ENCODE assay signal across 11 cellular contexts in the genomic region with DNA sequence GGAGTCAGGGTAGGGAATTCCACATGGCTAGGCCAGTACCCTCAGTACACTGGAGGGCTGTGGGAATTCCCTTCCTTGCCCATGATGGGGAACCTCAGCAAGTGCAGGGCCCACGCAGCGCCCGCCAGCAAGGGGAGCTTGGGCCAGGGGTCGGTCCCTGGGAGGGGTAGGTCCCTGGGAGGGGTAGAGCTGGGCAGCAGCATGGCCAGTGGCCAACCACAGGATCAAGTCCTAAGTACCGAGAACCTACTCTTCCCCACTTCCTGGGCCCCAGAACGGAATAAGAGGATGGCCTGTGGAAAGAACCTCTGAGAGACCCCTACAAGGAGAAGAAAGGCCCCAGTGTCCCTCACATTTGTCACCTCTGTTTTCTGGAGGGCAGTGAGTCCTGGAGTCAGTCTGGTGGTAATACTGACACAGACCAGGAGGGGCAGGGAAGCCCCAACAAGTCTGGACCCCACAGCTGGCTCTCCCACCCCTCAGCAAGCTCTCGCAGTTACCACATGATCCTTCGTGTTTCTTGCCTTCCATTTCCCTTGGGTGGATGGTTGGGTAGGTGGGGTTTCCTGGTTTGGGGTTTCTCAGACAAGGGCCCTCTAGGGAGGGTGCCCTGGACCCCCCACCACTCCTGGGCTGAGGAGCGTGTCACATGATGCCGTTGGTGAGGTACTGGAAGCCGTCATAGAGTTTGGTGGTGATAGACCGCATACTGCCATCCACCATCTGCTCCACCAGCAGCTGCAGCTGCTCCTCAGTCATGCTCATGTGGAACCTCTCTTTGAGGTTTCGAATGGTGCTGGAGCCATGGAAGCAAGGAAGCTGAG. TPM values are rescaled to one million over a fixed set of nuclear protein-coding genes. Genes with fewer than 3 reads are reported as not detected.
DNase-seq lines count a peak whose midpoint lies in the region; ATAC-seq, FAIRE-seq and TF ChIP-seq lines count a peak whose summit lies in the region.
"Had no signal": no experiment of that assay in that cellular context is flagged by ENCODE, and none has a peak within 500 bp of the region (broad histone marks: within the 10 kb centered on the region; RNA-seq: fewer than 3 reads in every experiment).

No MANE protein-coding gene starts in this region.

- peaks cover 13% of the 10 kb centered on the region for H3K4me1 Mint-ChIP-seq in CD8-positive, alpha-beta T cell (ENCODE audit: low read depth)
- peaks cover 6% of the 10 kb centered on the region for H3K4me1 Mint-ChIP-seq in activated naive CD8-positive, alpha-beta T cell treated with anti-CD3 and anti-CD28 coated beads, Interleukin-2, amount 50 U/mL, for 24 hours
- H3K4me1 Mint-ChIP-seq in naive thymus-derived CD8-positive, alpha-beta T cell: peaks cover 16 to 37% (median 27%) of the 10 kb centered on the region in 4 donors
- H3K4me1 Mint-ChIP-seq in T-helper 2 cell treated with Interferon-gamma antibody and Interleukin-4, amounts not matched to agents 5 μg/mL and 100 μg/mL, for 36 hours (ENCODE audit: low read depth): no peaks in the 10 kb centered on the region

- no peak for TF ChIP-seq CTCF in CD8-positive, alpha-beta T cell (IDR thresholded peaks at IDR 0.05)
- TF ChIP-seq CTCF in OCI-LY7 (conservative IDR thresholded peaks at IDR 0.05; ENCODE audit: low read length): no peak

- no peaks in the 10 kb centered on the region for H3K79me2 ChIP-seq in OCI-LY7 (ENCODE audit: insufficient read depth, low read depth, low read length)

- H3K36me3 ChIP-seq in CD8-positive, alpha-beta T cell (ENCODE audit: insufficient read depth, low read length): peaks cover 70% of the 10 kb centered on the region
- H3K36me3 ChIP-seq in H7 (replicated peaks; ENCODE audit: control insufficient read depth, insufficient read depth, low read length): peaks cover 27% of the 10 kb centered on the region
- H3K36me3 ChIP-seq in MG63: peaks cover 88% of the 10 kb centered on the region
- peaks cover 95% of the 10 kb centered on the region for H3K36me3 ChIP-seq in OCI-LY7 (ENCODE audit: insufficient read depth, low read length)

- no peak overlapping the region for H3K4me3 ChIP-seq in CD8-positive, alpha-beta T cell (ENCODE audit: low read depth, low read length)
- H3K4me3 ChIP-seq in H7 (ENCODE audit: insufficient read depth, low read depth, low read length) (no peak overlapping the region), MG63 (no peak overlapping the region), OCI-LY7 (ENCODE audit: low read depth, low read length, poor library complexity, severe bottlenecking) (no peak overlapping the region)
- H3K4me3 ChIP-seq: SK-N-MC had no signal

- peak in 2 of 7 experiments; percentile 24 to 25 for DNase-seq in CD8-positive, alpha-beta T cell
- DNase-seq in H7 (peak; percentile 78), MG63 (no peak), H54 (ENCODE audit: insufficient read length, low spot score) (no peak), OCI-LY7 (ENCODE audit: low spot score) (no peak)
- no peak for DNase-seq in activated naive CD8-positive, alpha-beta T cell treated with anti-CD3 and anti-CD28 coated beads, Interleukin-2, amount 50 U/mL, for 24 hours
- peak in 2 of 10 donors; percentile 29 to 50 for DNase-seq in naive thymus-derived CD8-positive, alpha-beta T cell
- no peak for DNase-seq in T-helper 2 cell treated with Interferon-gamma antibody and Interleukin-4, amounts not matched to agents 5 μg/mL and 100 μg/mL, for 36 hours (ENCODE audit: low spot score)
- DNase-seq: midbrain, NCI-H446 had no signal

- H3K27me3 ChIP-seq in CD8-positive, alpha-beta T cell (ENCODE audit: insufficient read depth, low read length): no peaks in the 10 kb centered on the region
- no peaks in the 10 kb centered on the region for H3K27me3 ChIP-seq in H7 (ENCODE audit: control insufficient read depth, insufficient read depth, low read length)
- H3K27me3 ChIP-seq in MG63: no peaks in the 10 kb centered on the region

- CTCF ChIA-PET in CD8-positive, alpha-beta T cell (lab: Charles Lee): interaction anchor here (1.2 to 11.5 kb wide), 2 partner anchors 40 to 47 kb away, joined by 3 to 160 read pairs; no protein-coding TSS in a partner anchor
- CTCF ChIA-PET in OCI-LY7 (lab: Charles Lee; ENCODE audit: unreplicated experiment): no interaction called here

- H3K4me3 Mint-ChIP-seq in CD8-positive, alpha-beta T cell: no peak overlapping the region
- no peak overlapping the region for H3K4me3 Mint-ChIP-seq in activated naive CD8-positive, alpha-beta T cell treated with anti-CD3 and anti-CD28 coated beads, Interleukin-2, amount 50 U/mL, for 24 hours
- peak overlapping the region in 1 of 10 donors; percentile 19 for H3K4me3 Mint-ChIP-seq in naive thymus-derived CD8-positive, alpha-beta T cell
- H3K4me3 Mint-ChIP-seq in T-helper 2 cell treated with Interferon-gamma antibody and Interleukin-4, amounts not matched to agents 5 μg/mL and 100 μg/mL, for 36 hours: no peak overlapping the region

- peak overlapping the region; percentile 76 for H3K27ac Mint-ChIP-seq in CD8-positive, alpha-beta T cell
- peak overlapping the region; percentile 67 for H3K27ac Mint-ChIP-seq in activated naive CD8-positive, alpha-beta T cell treated with anti-CD3 and anti-CD28 coated beads, Interleukin-2, amount 50 U/mL, for 24 hours
- peak overlapping the region in 9 of 10 donors; percentile 28 to 93 (median 73) for H3K27ac Mint-ChIP-seq in naive thymus-derived CD8-positive, alpha-beta T cell
- no peak overlapping the region for H3K27ac Mint-ChIP-seq in T-helper 2 cell treated with Interferon-gamma antibody and Interleukin-4, amounts not matched to agents 5 μg/mL and 100 μg/mL, for 36 hours

- intact Hi-C loops in CD8-positive, alpha-beta T cell (cut with DNase I, micrococcal nuclease): no loop called here
- intact Hi-C loops in OCI-LY7 (cut with micrococcal nuclease; ENCODE audit: unreplicated experiment): no loop called here

- peaks cover 87% of the 10 kb centered on the region for H3K36me3 Mint-ChIP-seq in CD8-positive, alpha-beta T cell
- H3K36me3 Mint-ChIP-seq in activated naive CD8-positive, alpha-beta T cell treated with anti-CD3 and anti-CD28 coated beads, Interleukin-2, amount 50 U/mL, for 24 hours (ENCODE audit: low read depth): peaks cover 28% of the 10 kb centered on the region
- H3K36me3 Mint-ChIP-seq in naive thymus-derived CD8-positive, alpha-beta T cell: peaks cover 0 to 78% (median 3%) of the 10 kb centered on the region in 3 donors
- H3K36me3 Mint-ChIP-seq in T-helper 2 cell treated with Interferon-gamma antibody and Interleukin-4, amounts not matched to agents 5 μg/mL and 100 μg/mL, for 36 hours (ENCODE audit: low read depth): peaks cover 42% of the 10 kb centered on the region

- H3K9me3 ChIP-seq in CD8-positive, alpha-beta T cell (ENCODE audit: low read length): no peaks in the 10 kb centered on the region
- no peaks in the 10 kb centered on the region for H3K9me3 ChIP-seq in MG63
- no peaks in the 10 kb centered on the region for H3K9me3 ChIP-seq in OCI-LY7 (ENCODE audit: low read length)

- H3K9me3 Mint-ChIP-seq in CD8-positive, alpha-beta T cell: no peaks in the 10 kb centered on the region
- H3K9me3 Mint-ChIP-seq in activated naive CD8-positive, alpha-beta T cell treated with anti-CD3 and anti-CD28 coated beads, Interleukin-2, amount 50 U/mL, for 24 hours: no peaks in the 10 kb centered on the region
- H3K9me3 Mint-ChIP-seq in naive thymus-derived CD8-positive, alpha-beta T cell: no peaks in the 10 kb centered on the region
- no peaks in the 10 kb centered on the region for H3K9me3 Mint-ChIP-seq in T-helper 2 cell treated with Interferon-gamma antibody and Interleukin-4, amounts not matched to agents 5 μg/mL and 100 μg/mL, for 36 hours

- no peak overlapping the region for H2AFZ ChIP-seq in OCI-LY7 (ENCODE audit: low read length)

- POLR2A ChIA-PET in CD8-positive, alpha-beta T cell (lab: Charles Lee): interaction anchor here (0.5 to 2.3 kb wide), 3 partner anchors 9 to 709 kb away, joined by 3 to 11 read pairs (median 4); no protein-coding TSS in a partner anchor
- POLR2A ChIA-PET in naive thymus-derived CD8-positive, alpha-beta T cell (lab: Charles Lee): interaction anchor here (0.6 to 2.9 kb wide), 4 partner anchors 9 to 379 kb away, joined by 3 to 10 read pairs (median 6); a partner anchor contains a TSS
- POLR2A ChIA-PET in OCI-LY7 (lab: Charles Lee): no interaction called here

- H3K27me3 Mint-ChIP-seq in CD8-positive, alpha-beta T cell (ENCODE audit: low read depth): no peaks in the 10 kb centered on the region
- no peaks in the 10 kb centered on the region for H3K27me3 Mint-ChIP-seq in activated naive CD8-positive, alpha-beta T cell treated with anti-CD3 and anti-CD28 coated beads, Interleukin-2, amount 50 U/mL, for 24 hours
- no peaks in the 10 kb centered on the region for H3K27me3 Mint-ChIP-seq in naive thymus-derived CD8-positive, alpha-beta T cell
- no peaks in the 10 kb centered on the region for H3K27me3 Mint-ChIP-seq in T-helper 2 cell treated with Interferon-gamma antibody and Interleukin-4, amounts not matched to agents 5 μg/mL and 100 μg/mL, for 36 hours (ENCODE audit: low read depth)

- H4K20me1 ChIP-seq in OCI-LY7 (ENCODE audit: insufficient read depth, low read length): no peaks in the 10 kb centered on the region; the same call in 1 of the 2 replicates

- no peaks in the 10 kb centered on the region for H3K4me1 ChIP-seq in CD8-positive, alpha-beta T cell (ENCODE audit: insufficient read depth, low read length)
- no peaks in the 10 kb centered on the region for H3K4me1 ChIP-seq in OCI-LY7 (ENCODE audit: insufficient read depth, low read length, poor library complexity, severe bottlenecking)

- peak; percentile 46 for ATAC-seq in CD8-positive, alpha-beta T cell
- ATAC-seq in activated naive CD8-positive, alpha-beta T cell treated with anti-CD3 and anti-CD28 coated beads, Interleukin-2, amount 50 U/mL, for 24 hours: peak; percentile 6
- peak; percentile 28 to 65 for ATAC-seq in naive thymus-derived CD8-positive, alpha-beta T cell

- no peak for TF ChIP-seq POLR2A in H54 (IDR thresholded peaks at IDR 0.05; ENCODE audit: low read depth, low read length)

- H3K9me2 ChIP-seq in OCI-LY7 (ENCODE audit: insufficient read depth, low read length): no peaks in the 10 kb centered on the region

- H3K4me2 ChIP-seq in OCI-LY7 (ENCODE audit: low read length): no peak overlapping the region

- H3K27ac ChIP-seq in CD8-positive, alpha-beta T cell (ENCODE audit: low read depth, low read length): no peak overlapping the region
- H3K27ac ChIP-seq in OCI-LY7 (ENCODE audit: low read depth, low read length, poor library complexity, severe bottlenecking): no peak overlapping the region
- H3K27ac ChIP-seq: SK-N-MC had no signal

- BruUV-seq in OCI-LY7 (replicated peaks; lab: Mats Ljungman, UMichigan): no TSS peak

- FAIRE-seq in H54 (lab: Jason Lieb, UNC): no peak

RNA-seq across cellular contexts. Expression of a gene that starts 10.3 kb away (rescaled TPM):
- 10 to 100 TPM; 34.0 to 36.3 TPM for total RNA-seq in CD8-positive, alpha-beta T cell
- total RNA-seq in H7 (2014; rRNA removed; shearing (Covaris generic)): 81.3 and 103 TPM in 2 replicates
- total RNA-seq in naive thymus-derived CD8-positive, alpha-beta T cell: 10 to 100 TPM; 34.6 to 37.2 TPM
- polyA plus RNA-seq in naive thymus-derived CD8-positive, alpha-beta T cell: 1 to 10 TPM in 1 of 3 donors, under 1 TPM in 2; 0.56 to 1.1 (median 0.96) TPM
- total RNA-seq in MG63 (2014; rRNA removed; shearing (Covaris generic); ENCODE audit: low replicate concordance): 14.9 and 22.9 TPM in 2 replicates
- total RNA-seq in OCI-LY7 (2014; rRNA removed; shearing (Covaris generic)): 18.0 and 20.9 TPM in 2 replicates
- 31.6 and 31.7 TPM in 2 replicates for total RNA-seq in OCI-LY7 (2022)

RNA-seq across cellular contexts. Expression of a gene that starts 34.8 kb away (rescaled TPM):
- 10 to 100 TPM; 63.1 to 63.2 TPM for total RNA-seq in CD8-positive, alpha-beta T cell
- 33.4 and 36.2 TPM in 2 replicates for total RNA-seq in H7 (2014; rRNA removed; shearing (Covaris generic))
- 10 to 100 TPM; 91.8 to 96.6 TPM for total RNA-seq in naive thymus-derived CD8-positive, alpha-beta T cell
- polyA plus RNA-seq in naive thymus-derived CD8-positive, alpha-beta T cell: 10 to 100 TPM; 42.4 to 63.3 (median 52.3) TPM
- 42.2 and 44.2 TPM in 2 replicates for total RNA-seq in MG63 (2014; rRNA removed; shearing (Covaris generic); ENCODE audit: low replicate concordance)
- total RNA-seq in OCI-LY7 (2014; rRNA removed; shearing (Covaris generic)): 36.9 and 38.0 TPM in 2 replicates
- total RNA-seq in OCI-LY7 (2022): 50.6 and 60.4 TPM in 2 replicates

RNA-seq across cellular contexts. Expression of a gene that starts 37.9 kb away (rescaled TPM):
- 10 to 100 TPM; 55.1 to 56.7 TPM for total RNA-seq in CD8-positive, alpha-beta T cell
- total RNA-seq in H7 (2014; rRNA removed; shearing (Covaris generic)): 373 and 381 TPM in 2 replicates
- total RNA-seq in naive thymus-derived CD8-positive, alpha-beta T cell: 100 to 1,000 TPM; 126 to 130 TPM
- 100 to 1,000 TPM; 220 to 239 (median 228) TPM for polyA plus RNA-seq in naive thymus-derived CD8-positive, alpha-beta T cell
- total RNA-seq in MG63 (2014; rRNA removed; shearing (Covaris generic); ENCODE audit: low replicate concordance): 225 and 311 TPM in 2 replicates
- 118 and 134 TPM in 2 replicates for total RNA-seq in OCI-LY7 (2014; rRNA removed; shearing (Covaris generic))
- 137 and 150 TPM in 2 replicates for total RNA-seq in OCI-LY7 (2022)

RNA-seq across cellular contexts. Expression of a gene that starts 54.6 kb away (rescaled TPM):
- total RNA-seq in CD8-positive, alpha-beta T cell: 10 to 100 TPM; 62.6 to 65.9 TPM
- 73.1 and 74.9 TPM in 2 replicates for total RNA-seq in H7 (2014; rRNA removed; shearing (Covaris generic))
- 10 to 100 TPM; 64.5 to 68.3 TPM for total RNA-seq in naive thymus-derived CD8-positive, alpha-beta T cell
- 10 to 100 TPM; 22.8 to 38.8 (median 23.9) TPM for polyA plus RNA-seq in naive thymus-derived CD8-positive, alpha-beta T cell
- 39.5 and 61.6 TPM in 2 replicates for total RNA-seq in MG63 (2014; rRNA removed; shearing (Covaris generic); ENCODE audit: low replicate concordance)
- 99.7 and 122 TPM in 2 replicates for total RNA-seq in OCI-LY7 (2014; rRNA removed; shearing (Covaris generic))
- 115 and 131 TPM in 2 replicates for total RNA-seq in OCI-LY7 (2022)
